ENCODE assay signal across 17 cellular contexts in the genomic region with DNA sequence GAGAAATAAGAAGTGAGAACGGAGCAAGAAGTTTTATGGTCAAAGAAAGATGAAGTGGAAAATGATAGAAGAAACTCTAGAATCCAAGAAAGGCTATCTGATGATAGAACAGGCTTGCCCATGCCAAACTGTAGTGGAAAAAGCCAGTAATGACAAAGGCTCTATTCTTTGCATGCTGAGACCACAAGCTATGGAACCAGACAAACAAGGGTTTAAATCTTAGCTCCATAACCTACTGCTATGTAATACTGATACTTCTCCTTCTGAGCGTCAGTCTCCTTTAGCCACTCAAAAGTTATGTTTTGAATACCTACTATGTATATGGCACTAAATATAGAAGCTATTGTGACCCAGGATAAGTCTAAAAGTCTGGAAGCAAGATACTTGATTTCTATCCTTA. TPM values are rescaled to one million over a fixed set of nuclear protein-coding genes. Genes with fewer than 3 reads are reported as not detected.
DNase-seq lines count a peak whose midpoint lies in the region; ATAC-seq and TF ChIP-seq lines count a peak whose summit lies in the region.
"Had no signal": no experiment of that assay in that cellular context is flagged by ENCODE, and none has a peak within 500 bp of the region (broad histone marks: within the 10 kb centered on the region; RNA-seq: fewer than 3 reads in every experiment).

No MANE protein-coding gene starts in this region.

- H3K36me3 ChIP-seq in neural progenitor cell (no peaks in the 10 kb centered on the region), heart left ventricle (no peaks in the 10 kb centered on the region)

- no peaks in the 10 kb centered on the region for H3K27me3 ChIP-seq in neural progenitor cell
- H3K27me3 ChIP-seq in heart left ventricle, result no peaks in the 10 kb centered on the region

- no peaks in the 10 kb centered on the region for H3K4me1 Mint-ChIP-seq in neural progenitor cell
- H3K4me1 Mint-ChIP-seq in activated T-helper 2 cell treated with anti-CD3 and anti-CD28 coated beads, Interferon-gamma antibody, Interleukin-2, Interleukin-4, amounts not matched to agents 10 μg/mL and 5 μg/mL and 100 μg/mL, durations not matched to agents 14 hours and 24 hours and 36 hours (ENCODE audit: low read depth), result peaks cover 3% of the 10 kb centered on the region

- intact Hi-C loops in heart left ventricle (cut with DNase I), result no loop called here
- intact Hi-C loops in activated T-helper 2 cell treated with anti-CD3 and anti-CD28 coated beads, Interferon-gamma antibody, Interleukin-2, Interleukin-4, amounts not matched to agents 10 μg/mL and 5 μg/mL and 100 μg/mL, durations not matched to agents 14 hours and 24 hours and 36 hours (cut with micrococcal nuclease), result no loop called here

- no peaks in the 10 kb centered on the region for H3K79me2 ChIP-seq in neural progenitor cell (ENCODE audit: low read depth)

- no peak overlapping the region for H3K4me3 Mint-ChIP-seq in neural progenitor cell
- no peak overlapping the region for H3K4me3 Mint-ChIP-seq in activated T-helper 2 cell treated with anti-CD3 and anti-CD28 coated beads, Interferon-gamma antibody, Interleukin-2, Interleukin-4, amounts not matched to agents 10 μg/mL and 5 μg/mL and 100 μg/mL, durations not matched to agents 14 hours and 24 hours and 36 hours (ENCODE audit: low read depth)
- H3K4me3 Mint-ChIP-seq: CD4-positive, alpha-beta T cell had no signal

- in situ Hi-C loops in SK-MEL-5 (cut with HindIII; ENCODE audit: low pct_unique_long_range_greater_than_20kb, low sequenced_read_pairs), result no loop called here

- peak; percentile 73 for DNase-seq in COLO829 (ENCODE audit: low spot score)
- peak; percentile 36 for DNase-seq in SK-MEL-5 (ENCODE audit: low read depth, low spot score)
- DNase-seq in globus pallidus (ENCODE audit: low spot score), result peak; percentile 66
- peak; percentile 21 for DNase-seq in putamen (ENCODE audit: low spot score)
- DNase-seq in neural progenitor cell (ENCODE audit: low spot score), result no peak
- no peak for DNase-seq in activated CD8-positive, alpha-beta memory T cell treated with anti-CD3 and anti-CD28 coated beads, Interleukin-2, amount 50 U/mL, for 4 hours
- no peak for DNase-seq in heart left ventricle
- no peak for DNase-seq in activated T-helper 2 cell treated with anti-CD3 and anti-CD28 coated beads, Interferon-gamma antibody, Interleukin-2, Interleukin-4, amounts not matched to agents 10 μg/mL and 5 μg/mL and 100 μg/mL, durations not matched to agents 14 hours and 24 hours and 36 hours (ENCODE audit: low spot score)
- DNase-seq: AML-193; CD4-positive, alpha-beta T cell; DMS79 treated with DMSO at 0.1 percent for 48 hours; GF-D8; GM23248; HCEC 1CT had no signal

- H3F3A ChIP-seq in neural progenitor cell (ENCODE audit: low read depth), result no peaks in the 10 kb centered on the region

- H3K4me1 ChIP-seq in neural progenitor cell, result no peaks in the 10 kb centered on the region
- peaks cover 0 to 19% (median 0%) of the 10 kb centered on the region in 12 donors for H3K4me1 ChIP-seq in heart left ventricle
- H3K4me1 ChIP-seq: A549 had no signal

- H3K9ac ChIP-seq in neural progenitor cell, result no peak overlapping the region
- H3K9ac ChIP-seq: GM23248 had no signal

- WGBS in heart left ventricle, 4 donors, result 81 to 89% (median 84%) methylated on average over 2 of the region's 2 CpGs

- H3K27ac Mint-ChIP-seq in neural progenitor cell, result no peak overlapping the region
- no peak overlapping the region for H3K27ac Mint-ChIP-seq in activated T-helper 2 cell treated with anti-CD3 and anti-CD28 coated beads, Interferon-gamma antibody, Interleukin-2, Interleukin-4, amounts not matched to agents 10 μg/mL and 5 μg/mL and 100 μg/mL, durations not matched to agents 14 hours and 24 hours and 36 hours
- H3K27ac Mint-ChIP-seq: CD4-positive, alpha-beta T cell had no signal

- no peak for TF ChIP-seq CTCF in neural progenitor cell (IDR thresholded peaks at IDR 0.05)
- no peak for TF ChIP-seq CTCF in heart left ventricle (IDR thresholded peaks at IDR 0.05)

- H3K27me3 Mint-ChIP-seq in neural progenitor cell (ENCODE audit: insufficient read depth, low read depth), result no peaks in the 10 kb centered on the region
- no peaks in the 10 kb centered on the region for H3K27me3 Mint-ChIP-seq in activated T-helper 2 cell treated with anti-CD3 and anti-CD28 coated beads, Interferon-gamma antibody, Interleukin-2, Interleukin-4, amounts not matched to agents 10 μg/mL and 5 μg/mL and 100 μg/mL, durations not matched to agents 14 hours and 24 hours and 36 hours (ENCODE audit: low read depth)
- H3K27me3 Mint-ChIP-seq: CD4-positive, alpha-beta T cell had no signal

- H3K4me3 ChIP-seq in neural progenitor cell (no peak overlapping the region), heart left ventricle (no peak overlapping the region)
- H3K4me3 ChIP-seq: A549, GM23248 had no signal

- no peaks in the 10 kb centered on the region for H3K36me3 Mint-ChIP-seq in neural progenitor cell
- H3K36me3 Mint-ChIP-seq in activated T-helper 2 cell treated with anti-CD3 and anti-CD28 coated beads, Interferon-gamma antibody, Interleukin-2, Interleukin-4, amounts not matched to agents 10 μg/mL and 5 μg/mL and 100 μg/mL, durations not matched to agents 14 hours and 24 hours and 36 hours (ENCODE audit: low read depth), result no peaks in the 10 kb centered on the region

- H3K9me3 ChIP-seq in neural progenitor cell (ENCODE audit: low read depth) (no peaks in the 10 kb centered on the region), heart left ventricle (peaks cover 0 to 6% (median 0%) of the 10 kb centered on the region in 12 donors)
- H3K9me3 ChIP-seq: A549 had no signal

- no peaks in the 10 kb centered on the region for H4K20me1 ChIP-seq in neural progenitor cell (ENCODE audit: low read depth)

- no peak for ATAC-seq in heart left ventricle
- ATAC-seq: A549 had no signal

- H2AFZ ChIP-seq in neural progenitor cell (replicated peaks), result no peak overlapping the region
- H2AFZ ChIP-seq: GM23248 had no signal

- TF ChIP-seq POLR2A in heart left ventricle (IDR thresholded peaks at IDR 0.05), result no peak

- no peak overlapping the region for H3K27ac ChIP-seq in neural progenitor cell
- no peak overlapping the region for H3K27ac ChIP-seq in heart left ventricle
- H3K27ac ChIP-seq: 22Rv1, A549, C4-2B, GM23248 had no signal

- no peaks in the 10 kb centered on the region for H3K9me3 Mint-ChIP-seq in neural progenitor cell
- no peaks in the 10 kb centered on the region for H3K9me3 Mint-ChIP-seq in activated T-helper 2 cell treated with anti-CD3 and anti-CD28 coated beads, Interferon-gamma antibody, Interleukin-2, Interleukin-4, amounts not matched to agents 10 μg/mL and 5 μg/mL and 100 μg/mL, durations not matched to agents 14 hours and 24 hours and 36 hours
- H3K9me3 Mint-ChIP-seq: CD4-positive, alpha-beta T cell had no signal

- no peak overlapping the region for H3K4me2 ChIP-seq in neural progenitor cell
- H3K4me2 ChIP-seq: A549 had no signal

RNA-seq across cellular contexts. Expression of gene TRIM32, which starts 51.2 kb away (rescaled TPM):
- 29.8 and 30.4 TPM in 2 replicates for total RNA-seq in SK-MEL-5 (2014; rRNA removed; shearing (Covaris generic))
- polyA plus RNA-seq in SK-MEL-5 (2015; cell fraction: cytosol; rRNA removed), result 20.6 and 24.8 TPM in 2 replicates
- polyA plus RNA-seq in SK-MEL-5 (2015; cell fraction: nucleus; rRNA removed), result 15.4 and 23.5 TPM in 2 replicates
- total RNA-seq in neural progenitor cell (ENCODE audit: low replicate concordance) (16.3 and 18.5 TPM in 2 replicates), heart left ventricle (10 to 100 TPM; 12.5 to 17.9 (median 15.5) TPM)
- polyA plus RNA-seq in heart left ventricle, result 1 to 10 TPM; 3.3 to 6.5 TPM
- total RNA-seq in activated T-helper 2 cell treated with anti-CD3 and anti-CD28 coated beads, Interferon-gamma antibody, Interleukin-2, Interleukin-4, amounts not matched to agents 10 μg/mL and 5 μg/mL and 100 μg/mL, durations not matched to agents 14 hours and 24 hours and 36 hours, result 15.7 and 16.5 TPM in 2 replicates

Comparison
In these comparisons a context has a peak if more than half of its experiments do, and no peak if none do; other contexts are left out.
1. DNase-seq: peak in COLO829 (single experiment), SK-MEL-5 (single experiment), globus pallidus (single experiment) and putamen (single experiment); none in neural progenitor cell (single experiment), activated CD8-positive, alpha-beta memory T cell treated with anti-CD3 and anti-CD28 coated beads, Interleukin-2, amount 50 U/mL, for 4 hours (single experiment), heart left ventricle (0 of 5) and activated T-helper 2 cell treated with anti-CD3 and anti-CD28 coated beads, Interferon-gamma antibody, Interleukin-2, Interleukin-4, amounts not matched to agents 10 μg/mL and 5 μg/mL and 100 μg/mL, durations not matched to agents 14 hours and 24 hours and 36 hours (single experiment).